ENCODE assay signal across 9 cellular contexts in the genomic region with DNA sequence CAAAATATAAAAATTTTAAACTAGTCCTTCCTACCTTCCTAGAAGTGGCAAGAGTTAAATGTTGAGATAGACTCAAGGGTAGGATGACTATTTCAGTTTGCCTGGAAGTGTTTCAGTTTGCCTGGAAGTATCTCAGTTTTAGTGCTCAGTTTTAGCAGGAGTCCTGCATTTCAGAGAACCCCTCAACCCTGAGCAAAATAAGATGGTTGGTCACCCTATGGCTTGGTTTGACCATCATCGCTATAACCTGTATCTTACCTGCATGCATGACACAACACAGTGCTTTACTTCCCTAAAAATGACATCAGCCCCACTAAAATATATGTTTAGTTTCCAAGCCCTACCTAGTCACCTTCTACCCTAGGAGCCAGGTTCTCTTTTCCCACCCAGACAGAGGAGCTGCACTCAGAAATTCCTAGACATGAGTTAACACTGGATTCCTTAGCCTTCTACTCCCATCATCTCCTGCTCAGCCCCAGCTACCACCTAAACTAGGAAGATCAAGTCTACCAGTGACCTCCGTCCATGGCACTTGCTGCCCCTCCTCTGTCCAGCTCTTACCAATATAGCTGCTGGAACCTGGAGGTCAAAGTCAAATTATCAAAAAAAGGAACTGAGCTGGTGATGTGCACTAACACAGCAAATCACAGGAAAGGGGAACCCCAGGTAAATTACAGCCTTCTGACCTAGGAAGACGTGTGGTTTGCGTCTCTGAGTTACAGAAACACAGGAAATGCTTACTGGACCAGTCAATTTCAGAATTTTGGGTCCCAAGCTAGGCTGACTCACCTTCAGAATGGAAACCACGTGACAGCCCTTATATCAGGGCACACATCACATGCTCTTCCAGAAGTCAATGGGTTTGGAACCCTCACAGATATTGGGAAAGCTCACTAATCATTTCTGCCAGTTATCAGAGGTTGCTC. TPM values are rescaled to one million over a fixed set of nuclear protein-coding genes. Genes with fewer than 3 reads are reported as not detected.
A peak's percentile ranks its signal among the peaks of the same experiment; 100 is the strongest.
DNase-seq lines count a peak whose midpoint lies in the region; ATAC-seq and TF ChIP-seq lines count a peak whose summit lies in the region.
"Had no signal": no experiment of that assay in that cellular context is flagged by ENCODE, and none has a peak within 500 bp of the region (broad histone marks: within the 10 kb centered on the region; RNA-seq: fewer than 3 reads in every experiment).

No MANE protein-coding gene starts in this region.

- DNase-seq in Calu3 (no peak), cerebellar cortex (ENCODE audit: low spot score) (no peak), RWPE1 (ENCODE audit: low spot score) (no peak), chondrocyte (ENCODE audit: low spot score) (no peak)
- DNase-seq in stimulated activated naive CD8-positive, alpha-beta T cell treated with anti-CD3 and anti-CD28 coated beads, Interleukin-15, Interleukin-2, amounts not matched to agents 100 U/mL and 50 U/mL, for 24 hours = peak; percentile 40

- TF ChIP-seq CTCF in Calu3 (IDR thresholded peaks at IDR 0.05; ENCODE audit: unreplicated experiment) (no peak), RWPE1 (conservative IDR thresholded peaks at IDR 0.05; ENCODE audit: low read depth) (no peak), chondrocyte (IDR thresholded peaks at IDR 0.05) (no peak)

- ATAC-seq in GM19372 (IDR thresholded peaks at IDR 0.05; ENCODE audit: low read depth, unreplicated experiment) (peak; percentile 85), HG03196 (IDR thresholded peaks at IDR 0.05; ENCODE audit: unreplicated experiment) (peak; percentile 89)
- ATAC-seq in stimulated activated naive CD8-positive, alpha-beta T cell treated with anti-CD3 and anti-CD28 coated beads, Interleukin-15, Interleukin-2, amounts not matched to agents 100 U/mL and 50 U/mL, for 24 hours = peak; percentile 79

- CTCF ChIA-PET in Calu3 (lab: Charles Lee) (interaction anchor here (4.8 kb wide), 1 partner anchor 21 kb away, joined by 58 read pairs; a partner anchor contains a TSS), RWPE1 (lab: Yijun Ruan, JAX) (interaction anchor here (0.7 kb wide), 1 partner anchor 155 kb away, joined by 3 read pairs; a partner anchor contains a TSS)

- BruUV-seq in Calu3 (replicated peaks; lab: Mats Ljungman, UMichigan) = no TSS peak

- H3K36me3 Mint-ChIP-seq in Calu3 (ENCODE audit: insufficient read depth, unreplicated experiment) (peaks cover 27% of the 10 kb centered on the region), chondrocyte (ENCODE audit: low read depth) (peaks cover 4% of the 10 kb centered on the region)
- H3K36me3 Mint-ChIP-seq in activated naive CD8-positive, alpha-beta T cell = no peaks in the 10 kb centered on the region

- H3K4me3 Mint-ChIP-seq in Calu3 (ENCODE audit: low read depth, unreplicated experiment) (no peak overlapping the region), chondrocyte (ENCODE audit: unreplicated experiment) (no peak overlapping the region)
- no peak overlapping the region for H3K4me3 Mint-ChIP-seq in activated naive CD8-positive, alpha-beta T cell

- no peak overlapping the region for H3K27ac ChIP-seq in RWPE1
- H3K27ac ChIP-seq: cardiac muscle cell had no signal

- peaks cover 54% of the 10 kb centered on the region for H3K4me1 Mint-ChIP-seq in Calu3 (ENCODE audit: low read depth, unreplicated experiment)
- H3K4me1 Mint-ChIP-seq in activated naive CD8-positive, alpha-beta T cell (ENCODE audit: low read depth) = peaks cover 38% of the 10 kb centered on the region
- peaks cover 25% of the 10 kb centered on the region for H3K4me1 Mint-ChIP-seq in chondrocyte (ENCODE audit: low read depth)

- POLR2A ChIA-PET in RWPE1 (lab: Yijun Ruan, JAX; ENCODE audit: low non-redundant PET) = no interaction called here

- H3K27me3 Mint-ChIP-seq in Calu3 (ENCODE audit: unreplicated experiment) (peaks cover 28% of the 10 kb centered on the region), chondrocyte (ENCODE audit: low read depth) (peaks cover 48% of the 10 kb centered on the region)
- peaks cover 25% of the 10 kb centered on the region for H3K27me3 Mint-ChIP-seq in activated naive CD8-positive, alpha-beta T cell

- peak overlapping the region; percentile 30 for H3K27ac Mint-ChIP-seq in Calu3 (ENCODE audit: unreplicated experiment)
- peak overlapping the region; percentile 23 for H3K27ac Mint-ChIP-seq in activated naive CD8-positive, alpha-beta T cell
- no peak overlapping the region for H3K27ac Mint-ChIP-seq in chondrocyte (ENCODE audit: unreplicated experiment)

- H3K9me3 Mint-ChIP-seq in Calu3 (ENCODE audit: low read depth, unreplicated experiment) (no peaks in the 10 kb centered on the region), chondrocyte (ENCODE audit: low read depth) (peaks cover 5% of the 10 kb centered on the region)
- H3K9me3 Mint-ChIP-seq in activated naive CD8-positive, alpha-beta T cell (ENCODE audit: low read depth) = no peaks in the 10 kb centered on the region

- intact Hi-C loops in Calu3 (cut with micrococcal nuclease; ENCODE audit: unreplicated experiment) = loop anchor here (2.0 to 10.0 kb wide), 2 partner anchors 18 to 1262 kb away; no protein-coding TSS in a partner anchor

RNA-seq across cellular contexts. Expression of a gene that starts 2.2 kb away (rescaled TPM):
- 2.4 and 4.0 TPM in 2 replicates for total RNA-seq in Calu3 (2022)
- total RNA-seq in chondrocyte = 0.65 to 1.0 TPM (median 0.69 TPM) in 3 replicates

RNA-seq across cellular contexts. Expression of a gene that starts 20.7 kb away (rescaled TPM):
- total RNA-seq in Calu3 (2022) (331 and 333 TPM in 2 replicates), chondrocyte (5.5 to 6.5 TPM (median 6.3 TPM) in 3 replicates)

RNA-seq across cellular contexts. Expression of a gene that starts 31.7 kb away (rescaled TPM):
- 0.59 TPM in 1 of 2 replicates, not detected in the other for total RNA-seq in Calu3 (2022)
- not detected in 3 replicates for total RNA-seq in chondrocyte
- total RNA-seq: cardiac muscle cell had no signal

Comparison
In these comparisons a context has a peak if more than half of its experiments do, and no peak if none do; other contexts are left out.
1. RNA of a gene that starts 20.7 kb away (total RNA-seq): 331 to 333 TPM in Calu3; 5.5 to 6.5 TPM in chondrocyte; every median in the first group is over 10 times any median in the second.
2. Peak in every context shown above with its lines, with median percentiles within 50 percentile points of each other: ATAC-seq.